Comparison of ENCODE assay signal across 12 cellular contexts in genomic region chr12:9731797-9732196, GRCh38. TPM values are rescaled to one million over a fixed set of nuclear protein-coding genes. Genes with fewer than 3 reads are reported as not detected.
DNase-seq lines count a peak whose midpoint lies in the region; ATAC-seq and TF ChIP-seq lines count a peak whose summit lies in the region.
"Had no signal": no experiment of that assay in that cellular context is flagged by ENCODE, and none has a peak within 500 bp of the region (broad histone marks: within the 10 kb centered on the region; RNA-seq: fewer than 3 reads in every experiment).

No MANE protein-coding gene starts in this region.

- DNase-seq in sciatic nerve (ENCODE audit: low spot score) (no peak), testis (no peak)
- no peak for DNase-seq in activated effector memory CD4-positive, alpha-beta T cell treated with Interleukin-2 at 50 U/mL for 16 hours
- DNase-seq in stimulated activated CD4-positive, alpha-beta T cell treated with anti-CD3 and anti-CD28 coated beads, Interleukin-15, amount 100 ng/mL, for 24 hours = no peak
- DNase-seq: amygdala, NCI-H1092 had no signal

- no peaks in the 10 kb centered on the region for H3K36me3 ChIP-seq in testis (ENCODE audit: low read depth, missing control alignments)
- H3K36me3 ChIP-seq: vagina had no signal

- H3K4me3 ChIP-seq in testis = no peak overlapping the region
- H3K4me3 ChIP-seq: SK-N-MC, vagina had no signal

- H3K27me3 Mint-ChIP-seq in T-helper 1 cell treated with Interleukin-12 subunit alpha and Interleukin-12 subunit beta and Interleukin-4 antibody, amounts not matched to agents 30 μg/mL and 1 μg/mL, for 36 hours (ENCODE audit: low read depth) = no peaks in the 10 kb centered on the region

- H3K4me1 ChIP-seq in testis = no peaks in the 10 kb centered on the region
- H3K4me1 ChIP-seq: vagina had no signal

- H3K4me3 Mint-ChIP-seq in T-helper 1 cell treated with Interleukin-12 subunit alpha and Interleukin-12 subunit beta and Interleukin-4 antibody, amounts not matched to agents 30 μg/mL and 1 μg/mL, for 36 hours = peak overlapping the region; percentile 83

- peaks cover 42% of the 10 kb centered on the region for H3K4me1 Mint-ChIP-seq in T-helper 1 cell treated with Interleukin-12 subunit alpha and Interleukin-12 subunit beta and Interleukin-4 antibody, amounts not matched to agents 30 μg/mL and 1 μg/mL, for 36 hours (ENCODE audit: low read depth)

- H3K9me3 Mint-ChIP-seq in T-helper 1 cell treated with Interleukin-12 subunit alpha and Interleukin-12 subunit beta and Interleukin-4 antibody, amounts not matched to agents 30 μg/mL and 1 μg/mL, for 36 hours = peaks cover 3% of the 10 kb centered on the region

- no peak for TF ChIP-seq CTCF in testis (IDR thresholded peaks at IDR 0.05)

- intact Hi-C loops in sciatic nerve (cut with DNase I) (no loop called here), testis (cut with DNase I; ENCODE audit: low total_unique reads) (no loop called here)

- H3K9me3 ChIP-seq in testis = no peaks in the 10 kb centered on the region
- H3K9me3 ChIP-seq: vagina had no signal

- ATAC-seq in GM18909 (IDR thresholded peaks at IDR 0.05; ENCODE audit: poor library complexity, unreplicated experiment) (peak; percentile 39), HG03066 (IDR thresholded peaks at IDR 0.05; ENCODE audit: low read depth, unreplicated experiment) (peak; percentile 42), sciatic nerve (peak; percentile 52)

- peak overlapping the region in 1 of 2 donors; percentile 23 for H3K27ac ChIP-seq in testis
- H3K27ac ChIP-seq: SK-N-MC, vagina had no signal

- 72 to 81% methylated on average over 2 of the region's 2 CpGs for WGBS in testis, 2 donors

- no peak for TF ChIP-seq POLR2A in testis (IDR thresholded peaks at IDR 0.05)

- no peaks in the 10 kb centered on the region for H3K27me3 ChIP-seq in testis
- H3K27me3 ChIP-seq: vagina had no signal

- peak overlapping the region; percentile 86 for H3K27ac Mint-ChIP-seq in T-helper 1 cell treated with Interleukin-12 subunit alpha and Interleukin-12 subunit beta and Interleukin-4 antibody, amounts not matched to agents 30 μg/mL and 1 μg/mL, for 36 hours

- H3K36me3 Mint-ChIP-seq in T-helper 1 cell treated with Interleukin-12 subunit alpha and Interleukin-12 subunit beta and Interleukin-4 antibody, amounts not matched to agents 30 μg/mL and 1 μg/mL, for 36 hours (ENCODE audit: low read depth) = peaks cover 10% of the 10 kb centered on the region

RNA-seq across cellular contexts. Expression of gene CLECL1, which starts 1.1 kb away (rescaled TPM):
- 1.1 TPM for total RNA-seq in sciatic nerve
- not detected for total RNA-seq in testis
- polyA plus RNA-seq in testis (ENCODE audit: insufficient read depth, low read depth, low replicate concordance) = 1.4 TPM
- total RNA-seq: lung microvascular endothelial cell, vagina had no signal

RNA-seq across cellular contexts. Expression of gene CD69, which starts 28.9 kb away (rescaled TPM):
- total RNA-seq in sciatic nerve (10.9 TPM), testis (1 to 10 TPM; 2.1 to 3.0 TPM)
- 3.3 TPM for polyA plus RNA-seq in testis (ENCODE audit: insufficient read depth, low read depth, low replicate concordance)
